Comparison of ENCODE assay signal across 17 cellular contexts in the genomic region with DNA sequence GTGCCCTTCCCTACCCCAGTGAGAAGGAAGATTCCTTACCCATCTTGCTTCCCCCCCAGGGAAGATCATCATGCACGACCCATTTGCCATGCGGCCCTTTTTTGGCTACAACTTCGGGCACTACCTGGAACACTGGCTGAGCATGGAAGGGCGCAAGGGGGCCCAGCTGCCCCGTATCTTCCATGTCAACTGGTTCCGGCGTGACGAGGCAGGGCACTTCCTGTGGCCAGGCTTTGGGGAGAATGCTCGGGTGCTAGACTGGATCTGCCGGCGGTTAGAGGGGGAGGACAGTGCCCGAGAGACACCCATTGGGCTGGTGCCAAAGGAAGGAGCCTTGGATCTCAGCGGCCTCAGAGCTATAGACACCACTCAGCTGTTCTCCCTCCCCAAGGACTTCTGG. TPM values are rescaled to one million over a fixed set of nuclear protein-coding genes. Genes with fewer than 3 reads are reported as not detected.
DNase-seq lines count a peak whose midpoint lies in the region; ATAC-seq and TF ChIP-seq lines count a peak whose summit lies in the region.
"Had no signal": no experiment of that assay in that cellular context is flagged by ENCODE, and none has a peak within 500 bp of the region (broad histone marks: within the 10 kb centered on the region; RNA-seq: fewer than 3 reads in every experiment).

No MANE protein-coding gene starts in this region.

- BruUV-seq in Caco-2 (replicated peaks; lab: Mats Ljungman, UMichigan): TSS peak; percentile 9

- H3K4me3 Mint-ChIP-seq in Caco-2 (ENCODE audit: unreplicated experiment): no peak overlapping the region
- no peak overlapping the region for H3K4me3 Mint-ChIP-seq in stimulated activated naive CD8-positive, alpha-beta T cell treated with anti-CD3 and anti-CD28 coated beads, Interleukin-15, amount 100 ng/mL, for 72 hours
- H3K4me3 Mint-ChIP-seq: CD8-positive, alpha-beta memory T cell; HFFc6 had no signal

- POLR2A ChIA-PET in Caco-2 (lab: Charles Lee) (no interaction called here), RWPE1 (lab: Yijun Ruan, JAX; ENCODE audit: low non-redundant PET) (no interaction called here)

- ATAC-seq in esophagus mucosa (peak; percentile 19), GM21717 (IDR thresholded peaks at IDR 0.05; ENCODE audit: unreplicated experiment) (no peak)
- ATAC-seq in stimulated activated naive CD8-positive, alpha-beta T cell treated with anti-CD3 and anti-CD28 coated beads, Interleukin-15, amount 100 ng/mL, for 72 hours: no peak

- no peaks in the 10 kb centered on the region for H3K27me3 ChIP-seq in Caco-2 (replicated peaks; ENCODE audit: control insufficient read depth, insufficient read depth, low read length)

- CTCF ChIA-PET in Caco-2 (lab: Charles Lee) (interaction anchor here (0.6 kb wide), 1 partner anchor 59 kb away, joined by 6 read pairs; no protein-coding TSS in a partner anchor), RWPE1 (lab: Yijun Ruan, JAX) (no interaction called here)

- DNase-seq in Caco-2 (no peak), RWPE1 (ENCODE audit: low spot score) (no peak)
- no peak for DNase-seq in stimulated activated naive CD8-positive, alpha-beta T cell treated with anti-CD3 and anti-CD28 coated beads, Interleukin-15, amount 100 ng/mL, for 72 hours
- DNase-seq: C1 segment of cervical spinal cord; CD8-positive, alpha-beta memory T cell; HFFc6; KBM-7; NCI-H1105 treated with DMSO at 0.1 percent for 48 hours; NCI-H1694; NCI-H2081 treated with DMSO at 0.1 percent for 48 hours; NCI-H446 treated with DMSO at 0.1 percent for 48 hours; NCI-H69; SHP77 treated with DMSO at 0.1 percent for 48 hours; SK-N-SH had no signal

- peaks cover 9% of the 10 kb centered on the region for H3K9me3 ChIP-seq in Caco-2
- H3K9me3 ChIP-seq: SK-N-SH had no signal

- H3K27ac ChIP-seq in RWPE1: peak overlapping the region; percentile 2; the same call in 1 of the 2 replicates

- H3K27ac Mint-ChIP-seq in Caco-2 (ENCODE audit: unreplicated experiment): no peak overlapping the region
- no peak overlapping the region for H3K27ac Mint-ChIP-seq in stimulated activated naive CD8-positive, alpha-beta T cell treated with anti-CD3 and anti-CD28 coated beads, Interleukin-15, amount 100 ng/mL, for 72 hours
- H3K27ac Mint-ChIP-seq: HFFc6 had no signal

- no peaks in the 10 kb centered on the region; the same call in 1 of the 2 replicates for H3K36me3 ChIP-seq in Caco-2 (ENCODE audit: control insufficient read depth, insufficient read depth, low read length)

- peaks cover 45% of the 10 kb centered on the region for H3K36me3 Mint-ChIP-seq in Caco-2 (ENCODE audit: insufficient read depth, unreplicated experiment)

- no peak for TF ChIP-seq CTCF in Caco-2 (IDR thresholded peaks at IDR 0.05; ENCODE audit: insufficient read depth in 1 of 2, low read depth in 1 of 2, low read length in 1 of 2, severe bottlenecking in 1 of 2, unreplicated experiment in 1 of 2)
- TF ChIP-seq CTCF in RWPE1 (conservative IDR thresholded peaks at IDR 0.05; ENCODE audit: low read depth): no peak

- no peaks in the 10 kb centered on the region for H3K4me1 Mint-ChIP-seq in Caco-2 (ENCODE audit: low read depth, unreplicated experiment)
- peaks cover 17% of the 10 kb centered on the region for H3K4me1 Mint-ChIP-seq in stimulated activated naive CD8-positive, alpha-beta T cell treated with anti-CD3 and anti-CD28 coated beads, Interleukin-15, amount 100 ng/mL, for 72 hours

- intact Hi-C loops in Caco-2 (cut with micrococcal nuclease; ENCODE audit: unreplicated experiment): no loop called here

- no peak overlapping the region for H3K4me3 ChIP-seq in Caco-2 (ENCODE audit: low read depth, low read length)

- no peaks in the 10 kb centered on the region for H3K27me3 Mint-ChIP-seq in Caco-2 (ENCODE audit: insufficient read depth, unreplicated experiment)
- H3K27me3 Mint-ChIP-seq in stimulated activated naive CD8-positive, alpha-beta T cell treated with anti-CD3 and anti-CD28 coated beads, Interleukin-15, amount 100 ng/mL, for 72 hours: no peaks in the 10 kb centered on the region
- H3K27me3 Mint-ChIP-seq: CD8-positive, alpha-beta memory T cell had no signal

- no peaks in the 10 kb centered on the region for H3K9me3 Mint-ChIP-seq in Caco-2 (ENCODE audit: unreplicated experiment)
- no peaks in the 10 kb centered on the region for H3K9me3 Mint-ChIP-seq in stimulated activated naive CD8-positive, alpha-beta T cell treated with anti-CD3 and anti-CD28 coated beads, Interleukin-15, amount 100 ng/mL, for 72 hours
- H3K9me3 Mint-ChIP-seq: CD8-positive, alpha-beta memory T cell; HFFc6 had no signal

- H3K4me1 ChIP-seq in Caco-2: no peaks in the 10 kb centered on the region

RNA-seq across cellular contexts. Expression of a gene that starts 9.3 kb away (rescaled TPM):
- total RNA-seq in Caco-2 (2022) (132 and 146 TPM in 2 replicates), esophagus mucosa (44.4 TPM)

RNA-seq across cellular contexts. Expression of a gene that starts 11.1 kb away (rescaled TPM):
- total RNA-seq in Caco-2 (2022): 58.1 and 65.9 TPM in 2 replicates
- total RNA-seq in esophagus mucosa: 48.2 TPM

RNA-seq across cellular contexts. Expression of a gene that starts 11.3 kb away (rescaled TPM):
- total RNA-seq in Caco-2 (2022): 2.1 and 2.3 TPM in 2 replicates
- total RNA-seq in esophagus mucosa: 1.1 TPM

RNA-seq across cellular contexts. Expression of a gene that starts 27.0 kb away (rescaled TPM):
- 0.39 and 0.44 TPM in 2 replicates for total RNA-seq in Caco-2 (2022)
- total RNA-seq in esophagus mucosa: 0.60 TPM
- total RNA-seq: HFFc6 had no signal

RNA-seq across cellular contexts. Expression of a gene that starts 32.1 kb away (rescaled TPM):
- total RNA-seq in Caco-2 (2022) (not detected in 2 replicates), esophagus mucosa (not detected)
- total RNA-seq: CD8-positive, alpha-beta memory T cell; HFFc6; OCI-LY7 had no signal
